In the genomic region with DNA sequence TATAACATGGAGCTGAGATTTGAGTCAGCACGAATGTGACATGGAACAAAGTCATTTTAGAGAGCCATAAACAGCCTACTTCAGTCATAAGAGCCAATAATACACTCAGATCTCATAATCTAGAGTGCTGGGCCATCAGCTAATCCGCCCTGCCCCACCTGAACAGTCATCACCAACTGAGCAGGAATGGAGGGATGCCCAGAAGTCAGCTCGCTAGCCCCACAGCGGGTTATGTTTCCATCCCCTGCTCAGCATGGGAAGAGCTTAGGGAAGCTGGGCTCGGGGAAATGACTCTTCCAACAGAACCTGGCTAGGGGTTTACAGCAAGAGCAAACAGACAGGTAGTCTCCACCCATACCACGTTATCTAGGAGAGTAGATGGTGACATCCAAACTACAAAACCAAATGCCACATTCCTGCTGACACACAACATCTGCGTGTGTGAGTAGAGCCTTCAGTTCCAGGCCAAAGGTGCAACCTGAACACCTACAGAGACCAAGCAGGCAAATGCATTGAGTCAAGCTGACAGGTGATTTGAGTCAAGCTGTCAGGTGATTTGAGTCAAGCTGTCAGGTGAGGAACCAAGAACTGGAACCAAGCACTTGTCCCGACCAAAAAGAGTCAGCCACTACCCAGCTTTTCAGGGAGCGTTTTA, we compare ENCODE assay signal across 9 cellular contexts. TPM values are rescaled to one million over a fixed set of nuclear protein-coding genes. Genes with fewer than 3 reads are reported as not detected.
DNase-seq lines count a peak whose midpoint lies in the region; ATAC-seq and TF ChIP-seq lines count a peak whose summit lies in the region.
"Had no signal": no experiment of that assay in that cellular context is flagged by ENCODE, and none has a peak within 500 bp of the region (broad histone marks: within the 10 kb centered on the region; RNA-seq: fewer than 3 reads in every experiment).

No MANE protein-coding gene starts in this region.

- H3K9me3 Mint-ChIP-seq in activated CD4-positive, alpha-beta T cell treated with anti-CD3 and anti-CD28 coated beads for 36 hours (ENCODE audit: low read depth) = no peaks in the 10 kb centered on the region
- H3K9me3 Mint-ChIP-seq in T-cell = no peaks in the 10 kb centered on the region
- H3K9me3 Mint-ChIP-seq in stimulated activated effector memory CD8-positive, alpha-beta T cell treated with anti-CD3 and anti-CD28 coated beads, Interleukin-12 subunit alpha, Interleukin-12 subunit beta, amount 100 ng/mL, for 72 hours = no peaks in the 10 kb centered on the region

- intact Hi-C loops in activated CD4-positive, alpha-beta T cell treated with anti-CD3 and anti-CD28 coated beads for 36 hours (cut with DNase I, micrococcal nuclease) = loop anchor here (5.0 kb wide), 3 partner anchors 45 to 245 kb away; no protein-coding TSS in a partner anchor

- peaks cover 22% of the 10 kb centered on the region for H3K36me3 Mint-ChIP-seq in activated CD4-positive, alpha-beta T cell treated with anti-CD3 and anti-CD28 coated beads for 36 hours (ENCODE audit: low read depth)
- H3K36me3 Mint-ChIP-seq in T-cell = peaks cover 9% of the 10 kb centered on the region
- H3K36me3 Mint-ChIP-seq in stimulated activated effector memory CD8-positive, alpha-beta T cell treated with anti-CD3 and anti-CD28 coated beads, Interleukin-12 subunit alpha, Interleukin-12 subunit beta, amount 100 ng/mL, for 72 hours = peaks cover 44% of the 10 kb centered on the region

- no peaks in the 10 kb centered on the region for H3K27me3 ChIP-seq in foreskin keratinocyte

- no peak for TF ChIP-seq CTCF in foreskin keratinocyte (conservative IDR thresholded peaks at IDR 0.05)

- ATAC-seq in activated CD4-positive, alpha-beta T cell treated with anti-CD3 and anti-CD28 coated beads for 36 hours = no peak
- ATAC-seq in T-cell (replicated peaks in 1 of 4) (no peak), foreskin keratinocyte (peak; percentile 1)
- ATAC-seq in stimulated activated effector memory CD8-positive, alpha-beta T cell treated with anti-CD3 and anti-CD28 coated beads, Interleukin-12 subunit alpha, Interleukin-12 subunit beta, amount 100 ng/mL, for 72 hours = no peak

- CTCF ChIA-PET in activated CD4-positive, alpha-beta T cell treated with anti-CD3 and anti-CD28 coated beads for 36 hours (lab: Charles Lee) = interaction anchor here (0.6 to 1.3 kb wide), 4 partner anchors 8 to 219 kb away, joined by 3 to 7 read pairs (median 4); no protein-coding TSS in a partner anchor
- CTCF ChIA-PET in T-cell (lab: Charles Lee) = interaction anchor here (0.6 to 1.4 kb wide), 2 partner anchors 84 to 93 kb away, joined by 3 read pairs; no protein-coding TSS in a partner anchor

- no peak overlapping the region for H3K27ac ChIP-seq in foreskin keratinocyte

- H3K4me3 Mint-ChIP-seq in activated CD4-positive, alpha-beta T cell treated with anti-CD3 and anti-CD28 coated beads for 36 hours = peak overlapping the region; percentile 82
- H3K4me3 Mint-ChIP-seq in T-cell = peak overlapping the region; percentile 85 to 90 (median 85)
- H3K4me3 Mint-ChIP-seq in stimulated activated effector memory CD8-positive, alpha-beta T cell treated with anti-CD3 and anti-CD28 coated beads, Interleukin-12 subunit alpha, Interleukin-12 subunit beta, amount 100 ng/mL, for 72 hours = peak overlapping the region; percentile 84

- DNase-seq in activated CD4-positive, alpha-beta T cell treated with anti-CD3 and anti-CD28 coated beads for 36 hours = peak; percentile 16
- no peak for DNase-seq in activated CD4-positive, alpha-beta T cell treated with anti-CD3 and anti-CD28 coated beads for 4 hours
- no peak for DNase-seq in T-cell
- DNase-seq in foreskin keratinocyte = no peak
- DNase-seq in stimulated activated effector memory CD8-positive, alpha-beta T cell treated with anti-CD3 and anti-CD28 coated beads, Interleukin-12 subunit alpha, Interleukin-12 subunit beta, amount 100 ng/mL, for 72 hours (ENCODE audit: low spot score in 2 of 2) = no peak
- DNase-seq in retina = no peak
- DNase-seq in NCI-H2081 (lab: John Stamatoyannopoulos, UW) = no peak
- DNase-seq in NCI-H748 (lab: John Stamatoyannopoulos, UW; ENCODE audit: unreplicated experiment) = no peak
- DNase-seq: NCI-H1436 had no signal

- peaks cover 21% of the 10 kb centered on the region for H3K4me1 ChIP-seq in foreskin keratinocyte

- peaks cover 58% of the 10 kb centered on the region for H3K4me1 Mint-ChIP-seq in activated CD4-positive, alpha-beta T cell treated with anti-CD3 and anti-CD28 coated beads for 36 hours
- peaks cover 46 to 66% (median 61%) of the 10 kb centered on the region in 3 donors for H3K4me1 Mint-ChIP-seq in T-cell
- peaks cover 50% of the 10 kb centered on the region for H3K4me1 Mint-ChIP-seq in stimulated activated effector memory CD8-positive, alpha-beta T cell treated with anti-CD3 and anti-CD28 coated beads, Interleukin-12 subunit alpha, Interleukin-12 subunit beta, amount 100 ng/mL, for 72 hours

- POLR2A ChIA-PET in activated CD4-positive, alpha-beta T cell treated with anti-CD3 and anti-CD28 coated beads for 36 hours (lab: Charles Lee) = no interaction called here
- POLR2A ChIA-PET in T-cell (lab: Charles Lee) = interaction anchor here in 1 of 2 donors (0.7 kb wide), 1 partner anchor 8 kb away, joined by 3 read pairs; no protein-coding TSS in a partner anchor

- no peaks in the 10 kb centered on the region for H3K27me3 Mint-ChIP-seq in activated CD4-positive, alpha-beta T cell treated with anti-CD3 and anti-CD28 coated beads for 36 hours
- no peaks in the 10 kb centered on the region for H3K27me3 Mint-ChIP-seq in T-cell

- no peak overlapping the region for H3K27ac Mint-ChIP-seq in activated CD4-positive, alpha-beta T cell treated with anti-CD3 and anti-CD28 coated beads for 36 hours
- H3K27ac Mint-ChIP-seq in T-cell = no peak overlapping the region
- peak overlapping the region; percentile 65 for H3K27ac Mint-ChIP-seq in stimulated activated effector memory CD8-positive, alpha-beta T cell treated with anti-CD3 and anti-CD28 coated beads, Interleukin-12 subunit alpha, Interleukin-12 subunit beta, amount 100 ng/mL, for 72 hours

RNA-seq across cellular contexts. Expression of gene TMEM11, which starts 2.0 kb away (rescaled TPM):
- total RNA-seq in activated CD4-positive, alpha-beta T cell treated with anti-CD3 and anti-CD28 coated beads for 36 hours = 10 to 100 TPM; 28.9 to 40.4 TPM
- total RNA-seq in T-cell = 10 to 100 TPM; 12.9 to 22.9 (median 20.0) TPM
- 24.2 and 29.6 TPM in 2 replicates for total RNA-seq in foreskin keratinocyte
- polyA plus RNA-seq in foreskin keratinocyte = 48.6 and 53.1 TPM in 2 replicates

RNA-seq across cellular contexts. Expression of gene NATD1, which starts 41.3 kb away (rescaled TPM):
- 1 to 10 TPM; 1.5 to 1.7 TPM for total RNA-seq in activated CD4-positive, alpha-beta T cell treated with anti-CD3 and anti-CD28 coated beads for 36 hours
- total RNA-seq in T-cell = 10 to 100 TPM in 2 of 5 donors, 1 to 10 TPM in 3; 7.2 to 11.1 (median 9.6) TPM
- total RNA-seq in foreskin keratinocyte = 1.2 and 2.6 TPM in 2 replicates
- polyA plus RNA-seq in foreskin keratinocyte = 0.97 and 1.8 TPM in 2 replicates
